ENCODE assay signal across 7 cellular contexts in the genomic region with DNA sequence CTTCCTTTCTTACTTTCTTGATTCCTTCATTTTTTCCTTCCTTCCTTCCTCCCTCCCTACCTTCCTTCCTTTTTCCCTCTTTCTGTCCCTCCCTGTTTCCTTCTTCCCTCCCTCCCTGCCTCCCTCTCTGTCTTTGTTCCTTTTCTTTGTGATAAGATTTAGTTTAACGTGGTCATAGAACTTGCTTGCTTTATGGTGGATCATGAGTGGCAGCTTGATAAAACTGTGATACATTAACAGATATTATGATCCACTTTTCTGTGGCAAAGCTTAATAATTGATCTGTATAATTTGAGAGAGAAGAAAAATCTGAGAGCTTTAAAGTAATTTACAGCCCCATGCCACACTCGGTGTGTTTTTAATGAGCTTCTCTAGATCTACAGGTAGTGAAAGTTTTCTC.
"Had no signal": no experiment of that assay in that cellular context is flagged by ENCODE, and none has a peak within 500 bp of the region (broad histone marks: within the 10 kb centered on the region; RNA-seq: fewer than 3 reads in every experiment).

No MANE protein-coding gene starts in this region.

- H3K9me3 ChIP-seq: HAP-1 had no signal

- H3K27ac ChIP-seq: HL-60 had no signal

- FAIRE-seq: HepG2 had no signal

- H3K4me3 ChIP-seq: HAP-1 had no signal

- H3K36me3 ChIP-seq: HAP-1 had no signal

- DNase-seq: GOT3, H7, HFFc6 had no signal

- H3K4me1 ChIP-seq: HAP-1 had no signal

- ATAC-seq: HCT116, HepG2 had no signal
